Comparison of ENCODE assay signal across 13 cellular contexts in genomic region chrX:7086384-7086783, GRCh38.
A peak's percentile ranks its signal among the peaks of the same experiment; 100 is the strongest.
DNase-seq lines count a peak whose midpoint lies in the region; ATAC-seq, FAIRE-seq and TF ChIP-seq lines count a peak whose summit lies in the region.
"Had no signal": no experiment of that assay in that cellular context is flagged by ENCODE, and none has a peak within 500 bp of the region (broad histone marks: within the 10 kb centered on the region; RNA-seq: fewer than 3 reads in every experiment).

No MANE protein-coding gene starts in this region.

- no peak for TF ChIP-seq CTCF in A673 (conservative IDR thresholded peaks at IDR 0.05; ENCODE audit: low read depth, low read length)

- H3K4me1 ChIP-seq in A673 (ENCODE audit: insufficient read depth, low read length, poor library complexity, severe bottlenecking): no peaks in the 10 kb centered on the region
- H3K4me1 ChIP-seq in small intestine (ENCODE audit: control insufficient read depth in 2 of 2, insufficient read depth in 1 of 2, low read depth in 1 of 2, low read length in 1 of 2): no peaks in the 10 kb centered on the region
- H3K4me1 ChIP-seq: body of pancreas had no signal

- intact Hi-C loops in A673 (cut with micrococcal nuclease; ENCODE audit: unreplicated experiment): no loop called here

- no peak for FAIRE-seq in small intestine (lab: Jason Lieb, UNC)

- no peak overlapping the region for H3K4me3 ChIP-seq in A673 (ENCODE audit: low read depth, low read length, poor library complexity, severe bottlenecking)
- H3K4me3 ChIP-seq in small intestine (ENCODE audit: low read depth in 1 of 2, low read length in 2 of 2): no peak overlapping the region
- H3K4me3 ChIP-seq: body of pancreas had no signal

- CTCF ChIA-PET in A673 (lab: Charles Lee): no interaction called here

- in situ Hi-C loops in SK-MEL-5 (cut with HindIII; ENCODE audit: low pct_unique_long_range_greater_than_20kb, low sequenced_read_pairs): no loop called here

- peak; percentile 37 for ATAC-seq in GM18873 (IDR thresholded peaks at IDR 0.05; ENCODE audit: low FRiP score, unreplicated experiment)
- ATAC-seq in HG02981 (IDR thresholded peaks at IDR 0.05; ENCODE audit: unreplicated experiment): peak; percentile 41
- ATAC-seq: body of pancreas, HCT116, left colon had no signal

- H3K9me3 ChIP-seq in A673 (ENCODE audit: low read depth, low read length, poor library complexity, severe bottlenecking): no peaks in the 10 kb centered on the region
- H3K9me3 ChIP-seq in small intestine (ENCODE audit: control insufficient read depth, low read depth): no peaks in the 10 kb centered on the region
- H3K9me3 ChIP-seq: body of pancreas had no signal

- no peak overlapping the region for H3K27ac ChIP-seq in A673 (ENCODE audit: low read depth, low read length, poor library complexity, severe bottlenecking)
- no peak overlapping the region for H3K27ac ChIP-seq in small intestine (ENCODE audit: low read depth in 1 of 2, low read length in 1 of 2)
- H3K27ac ChIP-seq: body of pancreas had no signal

- DNase-seq in A673 (ENCODE audit: low spot score) (peak; percentile 52), SK-MEL-5 (ENCODE audit: low read depth, low spot score) (peak; percentile 1), OCI-M2 (lab: John Stamatoyannopoulos, UW; ENCODE audit: unreplicated experiment) (no peak), anterior cingulate cortex (lab: John Stamatoyannopoulos, UW) (no peak), small intestine (no peak)
- DNase-seq in stimulated activated CD4-positive, alpha-beta T cell treated with anti-CD3 and anti-CD28 coated beads, Interleukin-12 subunit alpha, Interleukin-12 subunit beta, amount 100 ng/mL, for 4 hours: no peak
- DNase-seq: body of pancreas, left colon, NCI-H2171 treated with DMSO at 0.1 percent for 48 hours, posterior cingulate gyrus had no signal

- BruUV-seq in A673 (replicated peaks; lab: Mats Ljungman, UMichigan): no TSS peak

- H3K27me3 ChIP-seq in A673 (replicated peaks; ENCODE audit: insufficient read depth, low read depth, low read length, poor library complexity): no peaks in the 10 kb centered on the region
- H3K27me3 ChIP-seq in small intestine (ENCODE audit: control insufficient read depth in 2 of 2, insufficient read depth in 2 of 2, low read length in 2 of 2): no peaks in the 10 kb centered on the region
- H3K27me3 ChIP-seq: body of pancreas had no signal

- 74 to 88% (median 80%) methylated on average over 3 of the region's 3 CpGs for WGBS in small intestine, 3 donors

- POLR2A ChIA-PET in A673 (lab: Charles Lee; ENCODE audit: low non-redundant PET): no interaction called here

- H3K36me3 ChIP-seq in A673 (ENCODE audit: insufficient read depth, low read length, poor library complexity, severe bottlenecking) (no peaks in the 10 kb centered on the region), small intestine (ENCODE audit: control insufficient read depth in 2 of 2, insufficient read depth in 2 of 2, low read length in 2 of 2) (no peaks in the 10 kb centered on the region)

Comparison
In these comparisons a context has a peak if more than half of its experiments do, and no peak if none do; other contexts are left out.
1. DNase-seq: peak in A673 (single experiment) and SK-MEL-5 (single experiment); none in stimulated activated CD4-positive, alpha-beta T cell treated with anti-CD3 and anti-CD28 coated beads, Interleukin-12 subunit alpha, Interleukin-12 subunit beta, amount 100 ng/mL, for 4 hours (single experiment), OCI-M2 (single experiment), anterior cingulate cortex (0 of 58) and small intestine (single experiment).